1 cellular context compared by ENCODE assay signal in the genomic region with DNA sequence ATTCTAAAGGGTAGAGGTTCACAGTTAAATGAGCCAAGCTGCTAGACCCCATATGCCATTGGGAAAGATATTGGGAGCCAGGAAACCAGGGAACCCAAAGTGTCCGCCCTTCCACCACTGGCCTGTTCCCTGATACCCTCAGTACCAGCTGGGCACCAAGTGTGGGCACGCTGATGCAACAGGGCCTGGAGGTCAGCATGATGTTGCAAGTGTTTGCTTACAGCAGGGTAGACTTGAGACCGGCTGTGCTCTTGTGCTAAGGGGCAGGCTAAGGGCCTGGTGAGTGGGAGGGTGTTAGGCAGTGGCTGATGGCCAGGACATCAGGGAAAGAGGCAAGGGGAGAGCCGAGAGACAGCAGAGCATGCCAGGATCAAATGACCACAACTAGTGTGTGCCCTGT.
TF ChIP-seq lines count a peak whose summit lies in the region.

No MANE protein-coding gene starts in this region.

TF ChIP-seq in HepG2, 621 proteins besides CTCF, POLR2A, EP300 and RAD21:
- 0 out of 2 replicates have a peak, but pooled peaks have one; percentile 21 for TF ChIP-seq HNRNPL (IDR thresholded peaks at IDR 0.05; ENCODE audit: low read depth, low read length)
- TF ChIP-seq, protein P1, sequence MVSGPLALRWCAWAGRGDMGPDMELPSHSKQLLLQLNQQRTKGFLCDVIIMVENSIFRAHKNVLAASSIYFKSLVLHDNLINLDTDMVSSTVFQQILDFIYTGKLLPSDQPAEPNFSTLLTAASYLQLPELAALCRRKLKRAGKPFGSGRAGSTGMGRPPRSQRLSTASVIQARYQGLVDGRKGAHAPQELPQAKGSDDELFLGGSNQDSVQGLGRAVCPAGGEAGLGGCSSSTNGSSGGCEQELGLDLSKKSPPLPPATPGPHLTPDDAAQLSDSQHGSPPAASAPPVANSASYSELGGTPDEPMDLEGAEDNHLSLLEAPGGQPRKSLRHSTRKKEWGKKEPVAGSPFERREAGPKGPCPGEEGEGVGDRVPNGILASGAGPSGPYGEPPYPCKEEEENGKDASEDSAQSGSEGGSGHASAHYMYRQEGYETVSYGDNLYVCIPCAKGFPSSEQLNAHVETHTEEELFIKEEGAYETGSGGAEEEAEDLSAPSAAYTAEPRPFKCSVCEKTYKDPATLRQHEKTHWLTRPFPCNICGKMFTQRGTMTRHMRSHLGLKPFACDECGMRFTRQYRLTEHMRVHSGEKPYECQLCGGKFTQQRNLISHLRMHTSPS (CRISPR knock-in tag; IDR thresholded peaks at IDR 0.05; ENCODE audit: low read depth), result peak; percentile 78
- TF ChIP-seq, protein P2, sequence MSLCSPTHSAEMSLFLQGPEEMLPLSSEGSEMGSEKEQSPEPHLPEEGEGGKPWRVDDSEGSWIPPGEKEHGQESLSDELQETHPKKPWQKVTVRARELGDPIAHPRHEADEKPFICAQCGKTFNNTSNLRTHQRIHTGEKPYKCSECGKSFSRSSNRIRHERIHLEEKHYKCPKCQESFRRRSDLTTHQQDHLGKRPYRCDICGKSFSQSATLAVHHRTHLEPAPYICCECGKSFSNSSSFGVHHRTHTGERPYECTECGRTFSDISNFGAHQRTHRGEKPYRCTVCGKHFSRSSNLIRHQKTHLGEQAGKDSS (CRISPR knock-in tag; IDR thresholded peaks at IDR 0.05; ENCODE audit: borderline replicate concordance, low read depth), result no peak
- TF ChIP-seq, protein P3, sequence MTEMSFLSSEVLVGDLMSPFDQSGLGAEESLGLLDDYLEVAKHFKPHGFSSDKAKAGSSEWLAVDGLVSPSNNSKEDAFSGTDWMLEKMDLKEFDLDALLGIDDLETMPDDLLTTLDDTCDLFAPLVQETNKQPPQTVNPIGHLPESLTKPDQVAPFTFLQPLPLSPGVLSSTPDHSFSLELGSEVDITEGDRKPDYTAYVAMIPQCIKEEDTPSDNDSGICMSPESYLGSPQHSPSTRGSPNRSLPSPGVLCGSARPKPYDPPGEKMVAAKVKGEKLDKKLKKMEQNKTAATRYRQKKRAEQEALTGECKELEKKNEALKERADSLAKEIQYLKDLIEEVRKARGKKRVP (CRISPR knock-in tag; IDR thresholded peaks at IDR 0.05), result peak in 1 of 2 experiments; percentile 71; a peak in 2 of 4 replicates
- TF ChIP-seq CEBPB (IDR thresholded peaks at IDR 0.05; ENCODE audit: borderline replicate concordance, low read depth, low read length), result peak; percentile 19; the same call in 1 of the 2 replicates
- no peak for TF ChIP-seq SP1 (IDR thresholded peaks at IDR 0.05)
- TF ChIP-seq SP1 (CRISPR knock-in tag; IDR thresholded peaks at IDR 0.05), result no peak
- no peak for TF ChIP-seq HOXA3 (CRISPR knock-in tag; IDR thresholded peaks at IDR 0.05)
- TF ChIP-seq, protein P4, sequence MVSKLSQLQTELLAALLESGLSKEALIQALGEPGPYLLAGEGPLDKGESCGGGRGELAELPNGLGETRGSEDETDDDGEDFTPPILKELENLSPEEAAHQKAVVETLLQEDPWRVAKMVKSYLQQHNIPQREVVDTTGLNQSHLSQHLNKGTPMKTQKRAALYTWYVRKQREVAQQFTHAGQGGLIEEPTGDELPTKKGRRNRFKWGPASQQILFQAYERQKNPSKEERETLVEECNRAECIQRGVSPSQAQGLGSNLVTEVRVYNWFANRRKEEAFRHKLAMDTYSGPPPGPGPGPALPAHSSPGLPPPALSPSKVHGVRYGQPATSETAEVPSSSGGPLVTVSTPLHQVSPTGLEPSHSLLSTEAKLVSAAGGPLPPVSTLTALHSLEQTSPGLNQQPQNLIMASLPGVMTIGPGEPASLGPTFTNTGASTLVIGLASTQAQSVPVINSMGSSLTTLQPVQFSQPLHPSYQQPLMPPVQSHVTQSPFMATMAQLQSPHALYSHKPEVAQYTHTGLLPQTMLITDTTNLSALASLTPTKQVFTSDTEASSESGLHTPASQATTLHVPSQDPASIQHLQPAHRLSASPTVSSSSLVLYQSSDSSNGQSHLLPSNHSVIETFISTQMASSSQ (IDR thresholded peaks at IDR 0.05; ENCODE audit: low read depth), result no peak
- TF ChIP-seq, protein P4 (CRISPR knock-in tag; IDR thresholded peaks at IDR 0.05; ENCODE audit: borderline replicate concordance), result no peak
- TF ChIP-seq NR2F6 (IDR thresholded peaks at IDR 0.05), result 0 out of 2 replicates have a peak, but pooled peaks have one; percentile 16
- no peak for TF ChIP-seq NR2F6 (CRISPR knock-in tag; IDR thresholded peaks at IDR 0.05)
